In genomic region chr7:94700926-94701554, GRCh38 we compare ENCODE assay signal across 16 cellular contexts. TPM values are rescaled to one million over a fixed set of nuclear protein-coding genes. Genes with fewer than 3 reads are reported as not detected.
DNase-seq lines count a peak whose midpoint lies in the region; ATAC-seq and TF ChIP-seq lines count a peak whose summit lies in the region.
"Had no signal": no experiment of that assay in that cellular context is flagged by ENCODE, and none has a peak within 500 bp of the region (broad histone marks: within the 10 kb centered on the region; RNA-seq: fewer than 3 reads in every experiment).

No MANE protein-coding gene starts in this region.

- no peak overlapping the region; the same call in 1 of the 2 replicates for H3K4me3 ChIP-seq in SK-N-MC

- H3K9me3 Mint-ChIP-seq in osteocyte (ENCODE audit: unreplicated experiment) = no peaks in the 10 kb centered on the region
- H3K9me3 Mint-ChIP-seq: stimulated activated memory B cell treated with anti-CD40 and anti-IgM and Interleukin-4, amounts not matched to agents 10 μg/mL and 1 μg/mL and 100 μg/mL, for 72 hours had no signal

- peak; percentile 45 for DNase-seq in HT-29 (ENCODE audit: low spot score)
- DNase-seq in SK-N-MC (ENCODE audit: low read depth, low spot score) = no peak
- DNase-seq in fibroblast of gingiva (ENCODE audit: low read depth) = peak; percentile 70
- DNase-seq in osteocyte (ENCODE audit: extremely low spot score, unreplicated experiment) = no peak
- no peak for DNase-seq in activated CD4-positive, alpha-beta T cell treated with anti-CD3 and anti-CD28 coated beads for 48 hours
- no peak for DNase-seq in HuH-7.5 (ENCODE audit: low spot score)
- DNase-seq: activated CD4-positive, alpha-beta T cell treated with anti-CD3 and anti-CD28 coated beads, Interleukin-2, amount 50 U/mL, for 48 hours; aorta; Karpas-422; kidney; NCI-H1694; NCI-H524 treated with DMSO at 0.1 percent for 48 hours; stimulated activated CD4-positive, alpha-beta T cell treated with anti-CD3 and anti-CD28 coated beads, Interleukin-4, amount 100 ng/mL, for 4 hours had no signal

- no peaks in the 10 kb centered on the region for H3K36me3 ChIP-seq in SK-N-MC (ENCODE audit: insufficient read depth, low read length)

- H3K9me3 ChIP-seq in SK-N-MC (ENCODE audit: low read depth, low read length) = no peaks in the 10 kb centered on the region

- no peak overlapping the region for H3K4me3 Mint-ChIP-seq in osteocyte (ENCODE audit: unreplicated experiment)
- H3K4me3 Mint-ChIP-seq: CD14-positive monocyte; stimulated activated memory B cell treated with anti-CD40 and anti-IgM and Interleukin-4, amounts not matched to agents 10 μg/mL and 1 μg/mL and 100 μg/mL, for 72 hours had no signal

- H3K4me1 Mint-ChIP-seq in osteocyte (ENCODE audit: unreplicated experiment) = peaks cover 50% of the 10 kb centered on the region
- H3K4me1 Mint-ChIP-seq: CD14-positive monocyte; stimulated activated memory B cell treated with anti-CD40 and anti-IgM and Interleukin-4, amounts not matched to agents 10 μg/mL and 1 μg/mL and 100 μg/mL, for 72 hours had no signal

- ATAC-seq in HG02610 (IDR thresholded peaks at IDR 0.05; ENCODE audit: unreplicated experiment) = no peak
- ATAC-seq: stimulated activated memory B cell treated with anti-CD40 and anti-IgM and Interleukin-4, amounts not matched to agents 10 μg/mL and 1 μg/mL and 100 μg/mL, for 72 hours had no signal

- H3K27me3 Mint-ChIP-seq in osteocyte (ENCODE audit: unreplicated experiment) = no peaks in the 10 kb centered on the region

- no peak for TF ChIP-seq CTCF in osteocyte (IDR thresholded peaks at IDR 0.05)

- H3K27ac Mint-ChIP-seq in osteocyte (ENCODE audit: unreplicated experiment) = peak overlapping the region; percentile 95
- H3K27ac Mint-ChIP-seq: CD14-positive monocyte; stimulated activated memory B cell treated with anti-CD40 and anti-IgM and Interleukin-4, amounts not matched to agents 10 μg/mL and 1 μg/mL and 100 μg/mL, for 72 hours had no signal

- H3K27ac ChIP-seq in SK-N-MC = peak overlapping the region; percentile 55; the same call in 1 of the 2 replicates

- no peaks in the 10 kb centered on the region for H3K36me3 Mint-ChIP-seq in osteocyte (ENCODE audit: unreplicated experiment)
- H3K36me3 Mint-ChIP-seq: CD14-positive monocyte; stimulated activated memory B cell treated with anti-CD40 and anti-IgM and Interleukin-4, amounts not matched to agents 10 μg/mL and 1 μg/mL and 100 μg/mL, for 72 hours had no signal

- H3K9ac ChIP-seq in SK-N-MC (ENCODE audit: insufficient read length) = no peak overlapping the region

RNA-seq across cellular contexts. Expression of gene SGCE, which starts 45.1 kb away (rescaled TPM):
- total RNA-seq in HT-29 (2014; rRNA removed; shearing (Covaris generic)) = not detected in 2 replicates
- 85.6 and 96.8 TPM in 2 replicates for total RNA-seq in osteocyte

Comparison
In these comparisons a context has a peak if more than half of its experiments do, and no peak if none do; other contexts are left out.
1. DNase-seq: peak in HT-29 (single experiment) and fibroblast of gingiva (single experiment); none in SK-N-MC (single experiment), osteocyte (single experiment), activated CD4-positive, alpha-beta T cell treated with anti-CD3 and anti-CD28 coated beads for 48 hours (single experiment) and HuH-7.5 (single experiment).
2. RNA of gene SGCE, which starts 45.1 kb away (total RNA-seq): 85.6 to 96.8 TPM in osteocyte; not detected in HT-29; every median in the first group is over 10 times any median in the second.